In genomic region chr1:181173761-181174371, GRCh38 we compare ENCODE assay signal across 18 cellular contexts.
"Had no signal": no experiment of that assay in that cellular context is flagged by ENCODE, and none has a peak within 500 bp of the region (broad histone marks: within the 10 kb centered on the region; RNA-seq: fewer than 3 reads in every experiment).

No MANE protein-coding gene starts in this region.

- H3K4me1 ChIP-seq: transverse colon had no signal

- DNase-seq: activated CD4-positive, alpha-beta T cell treated with anti-CD3 and anti-CD28 coated beads, Interleukin-2, amount 50 U/mL, for 4 hours; activated effector memory CD4-positive, alpha-beta T cell treated with anti-CD3 and anti-CD28 coated beads, Interleukin-2, amount 50 U/mL, for 16 hours; activated naive CD4-positive, alpha-beta T cell treated with anti-CD3 and anti-CD28 coated beads, Interleukin-2, amount 10 ng/mL, durations not matched to agents 7 days and 5 days; amygdala; cerebellar nuclear complex; cortex of kidney; kidney; naive thymus-derived CD8-positive, alpha-beta T cell; small intestine; stimulated activated CD4-positive, alpha-beta T cell treated with anti-CD3 and anti-CD28 coated beads, Interleukin-2, amount 100 ng/mL, for 24 hours; transverse colon; WERI-Rb-1 had no signal

- H3K4me3 ChIP-seq: lung, stomach, transverse colon had no signal

- H3K4me3 Mint-ChIP-seq: activated naive CD4-positive, alpha-beta T cell treated with anti-CD3 and anti-CD28 coated beads, Interleukin-2, amount 10 ng/mL, durations not matched to agents 7 days and 5 days; mesothelial cell of epicardium; stimulated activated memory B cell treated with anti-CD40 and anti-IgM and Interleukin-4, amounts not matched to agents 10 μg/mL and 1 μg/mL and 100 μg/mL, for 72 hours; T-helper 2 cell treated with Interferon-gamma antibody and Interleukin-4, amounts not matched to agents 5 μg/mL and 100 μg/mL, for 36 hours had no signal

- H3K27ac Mint-ChIP-seq: activated naive CD4-positive, alpha-beta T cell treated with anti-CD3 and anti-CD28 coated beads, Interleukin-2, amount 10 ng/mL, durations not matched to agents 7 days and 5 days; mesothelial cell of epicardium; naive thymus-derived CD8-positive, alpha-beta T cell; stimulated activated memory B cell treated with anti-CD40 and anti-IgM and Interleukin-4, amounts not matched to agents 10 μg/mL and 1 μg/mL and 100 μg/mL, for 72 hours; T-helper 2 cell treated with Interferon-gamma antibody and Interleukin-4, amounts not matched to agents 5 μg/mL and 100 μg/mL, for 36 hours had no signal

- H3K36me3 Mint-ChIP-seq: activated naive CD4-positive, alpha-beta T cell treated with anti-CD3 and anti-CD28 coated beads, Interleukin-2, amount 10 ng/mL, durations not matched to agents 7 days and 5 days; mesothelial cell of epicardium had no signal

- H3K27me3 ChIP-seq: stomach, transverse colon had no signal

- H3K4me1 Mint-ChIP-seq: stimulated activated memory B cell treated with anti-CD40 and anti-IgM and Interleukin-4, amounts not matched to agents 10 μg/mL and 1 μg/mL and 100 μg/mL, for 72 hours had no signal

- H3K36me3 ChIP-seq: stomach, transverse colon, WERI-Rb-1 had no signal

- H3K27ac ChIP-seq: stomach, transverse colon, WERI-Rb-1 had no signal

- ATAC-seq: naive thymus-derived CD8-positive, alpha-beta T cell; sciatic nerve; stimulated activated memory B cell treated with anti-CD40 and anti-IgM and Interleukin-4, amounts not matched to agents 10 μg/mL and 1 μg/mL and 100 μg/mL, for 72 hours had no signal
